9 cellular contexts compared by ENCODE assay signal in genomic region chrX:67546496-67547423, GRCh38. TPM values are rescaled to one million over a fixed set of nuclear protein-coding genes. Genes with fewer than 3 reads are reported as not detected.
DNase-seq lines count a peak whose midpoint lies in the region; ATAC-seq and TF ChIP-seq lines count a peak whose summit lies in the region.
"Had no signal": no experiment of that assay in that cellular context is flagged by ENCODE, and none has a peak within 500 bp of the region (broad histone marks: within the 10 kb centered on the region; RNA-seq: fewer than 3 reads in every experiment).

No MANE protein-coding gene starts in this region.

- peaks cover 15% of the 10 kb centered on the region for H3K4me1 Mint-ChIP-seq in brain

- 55% methylated on average over 29 of the region's 44 CpGs for WGBS in smooth muscle cell (ENCODE audit: low lambda C conversion rate)

- H3K36me3 ChIP-seq in HEK293 (ENCODE audit: control insufficient read depth in 2 of 2, insufficient read depth in 1 of 2, low read length in 2 of 2) (peaks cover 0 to 3% of the 10 kb centered on the region in 2 experiments; a peak in 1 of 3 replicates), kidney epithelial cell (ENCODE audit: control insufficient read depth, insufficient read depth, low read length) (no peaks in the 10 kb centered on the region), smooth muscle cell (ENCODE audit: low read depth) (no peaks in the 10 kb centered on the region), BE2C (no peaks in the 10 kb centered on the region)

- peaks cover 13% of the 10 kb centered on the region for H3K27me3 Mint-ChIP-seq in brain

- no peak overlapping the region for H2AFZ ChIP-seq in smooth muscle cell (ENCODE audit: low read depth)

- POLR2A ChIA-PET in HEK293 (lab: Yijun Ruan, JAX): no interaction called here

- peak overlapping the region; percentile 83 to 94 (median 89) for H3K4me3 Mint-ChIP-seq in brain

- H3K9ac ChIP-seq in smooth muscle cell (ENCODE audit: low read depth): no peak overlapping the region

- peak overlapping the region in 4 of 5 experiments; percentile 8 to 92 (median 71) for H3K27ac Mint-ChIP-seq in brain

- no peaks in the 10 kb centered on the region; the same call in none of the 2 replicates for H3K9me3 ChIP-seq in HEK293 (ENCODE audit: control insufficient read depth, insufficient read depth, low read depth, low read length)
- H3K9me3 ChIP-seq in smooth muscle cell (replicated peaks; ENCODE audit: low read depth): no peaks in the 10 kb centered on the region
- H3K9me3 ChIP-seq in BE2C: no peaks in the 10 kb centered on the region

- DNase-seq in kidney epithelial cell (ENCODE audit: low read depth): no peak
- no peak for DNase-seq in smooth muscle cell (lab: John Stamatoyannopoulos, UW; ENCODE audit: unreplicated experiment)
- no peak for DNase-seq in effector CD4-positive, alpha-beta T cell
- no peak for DNase-seq in BE2C

- CTCF ChIA-PET in HEK293 (lab: Yijun Ruan, JAX): interaction anchor here (1.3 kb wide), 1 partner anchor 9 kb away, joined by 4 read pairs; no protein-coding TSS in a partner anchor

- H3K4me2 ChIP-seq in smooth muscle cell: peak overlapping the region; percentile 84

- H3K27me3 ChIP-seq in kidney epithelial cell (ENCODE audit: control insufficient read depth, insufficient read depth, low read length): peaks cover 30% of the 10 kb centered on the region
- peaks cover 4% of the 10 kb centered on the region for H3K27me3 ChIP-seq in smooth muscle cell (ENCODE audit: low read depth)
- no peaks in the 10 kb centered on the region for H3K27me3 ChIP-seq in BE2C

- no peaks in the 10 kb centered on the region for H3K4me1 ChIP-seq in HEK293 (ENCODE audit: control insufficient read depth, insufficient read depth, low read length)
- no peaks in the 10 kb centered on the region for H3K4me1 ChIP-seq in smooth muscle cell (ENCODE audit: low read depth)
- H3K4me1 ChIP-seq in BE2C: no peaks in the 10 kb centered on the region

- H3K4me3 ChIP-seq in HEK293 (ENCODE audit: low read depth, low read length) (peak overlapping the region; percentile 43), kidney epithelial cell (ENCODE audit: low read depth, low read length) (peak overlapping the region; percentile 6), smooth muscle cell (peak overlapping the region; percentile 50), BE2C (ENCODE audit: low read depth, low read length) (no peak overlapping the region)

- H3F3A ChIP-seq in smooth muscle cell (ENCODE audit: low read depth): no peaks in the 10 kb centered on the region

- no peaks in the 10 kb centered on the region for H4K20me1 ChIP-seq in smooth muscle cell (ENCODE audit: low read depth)

- peaks cover 0 to 9% (median 0%) of the 10 kb centered on the region in 5 experiments for H3K9me3 Mint-ChIP-seq in brain

- no peaks in the 10 kb centered on the region for H3K79me2 ChIP-seq in smooth muscle cell (ENCODE audit: low read depth)

- no peak for TF ChIP-seq CTCF in HEK293 (tag by site-specific recombination; IDR thresholded peaks at IDR 0.05)
- TF ChIP-seq CTCF in brain (conservative IDR thresholded peaks at IDR 0.05): no peak
- TF ChIP-seq CTCF in kidney epithelial cell (IDR thresholded peaks at IDR 0.05; ENCODE audit: insufficient read depth, low read length, poor library complexity, severe bottlenecking): no peak
- TF ChIP-seq CTCF in smooth muscle cell (IDR thresholded peaks at IDR 0.05; ENCODE audit: borderline replicate concordance, insufficient read depth, poor library complexity, severe bottlenecking): no peak
- no peak for TF ChIP-seq CTCF in BE2C (IDR thresholded peaks at IDR 0.05; ENCODE audit: low read depth, low read length)

- H3K36me3 Mint-ChIP-seq in brain: no peaks in the 10 kb centered on the region

- no peak for ATAC-seq in GM19455 (IDR thresholded peaks at IDR 0.05; ENCODE audit: unreplicated experiment)
- ATAC-seq in GM19023 (IDR thresholded peaks at IDR 0.05; ENCODE audit: unreplicated experiment): no peak

- H3K27ac ChIP-seq in HEK293 (ENCODE audit: extremely low read depth, low read depth, low read length) (no peak overlapping the region), smooth muscle cell (ENCODE audit: low read depth) (no peak overlapping the region)
- H3K27ac ChIP-seq: RWPE1 had no signal

TF ChIP-seq in HEK293, 187 proteins besides CTCF, POLR2A, EP300 and RAD21:
- TF ChIP-seq PRDM1 (tag by site-specific recombination; IDR thresholded peaks at IDR 0.05) (0 out of 2 replicates have a peak, but pooled peaks have one; percentile 10), GLIS1 (tag by site-specific recombination; IDR thresholded peaks at IDR 0.05) (0 out of 2 replicates have a peak, but pooled peaks have one; percentile 7), OSR2 (tag by site-specific recombination; IDR thresholded peaks at IDR 0.05) (no peak)

RNA-seq across cellular contexts. Expression of gene AR, which starts 2.9 kb away (rescaled TPM):
- 0.51 TPM for polyA plus RNA-seq in brain (ENCODE audit: insufficient read depth, low read depth, low replicate concordance)
- 0.25 and 0.89 TPM in 2 replicates for total RNA-seq in kidney epithelial cell
- total RNA-seq in smooth muscle cell: 2.4 and 2.7 TPM in 2 replicates
- 0.72 and 1.3 TPM in 2 replicates for polyA plus RNA-seq in smooth muscle cell
- polyA plus RNA-seq in BE2C (2012; ENCODE audit: insufficient read depth, insufficient read length, low read depth): not detected
